In the genomic region with DNA sequence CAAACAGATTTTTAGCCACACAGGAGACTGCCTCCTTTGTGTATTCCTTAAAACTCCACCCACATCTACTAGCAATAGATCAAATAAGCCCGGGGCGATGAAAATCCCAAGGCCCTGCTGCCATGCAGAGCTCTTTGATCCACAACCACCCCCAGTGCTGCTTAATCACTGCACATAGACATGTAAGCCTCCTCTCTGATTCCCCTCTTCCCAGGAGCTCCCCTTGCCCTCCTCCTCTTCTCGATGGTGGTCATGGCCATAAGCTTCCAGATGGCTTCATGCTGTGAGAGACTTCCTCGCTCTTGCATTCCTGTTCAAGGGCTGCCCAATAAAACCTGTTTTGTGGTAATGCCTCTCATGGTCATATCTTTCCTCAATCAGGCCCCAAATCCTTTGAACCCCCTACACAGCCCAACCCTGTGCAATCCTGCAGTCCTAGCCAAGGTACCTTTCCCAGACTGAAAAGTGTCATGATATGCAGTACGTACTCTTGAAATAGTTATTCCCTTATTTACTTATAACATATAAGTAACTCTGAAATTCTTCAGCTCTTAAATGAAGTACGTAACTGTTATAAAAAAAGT, we compare ENCODE assay signal across 24 cellular contexts.
A peak's percentile ranks its signal among the peaks of the same experiment; 100 is the strongest.
DNase-seq lines count a peak whose midpoint lies in the region; ATAC-seq and TF ChIP-seq lines count a peak whose summit lies in the region.
"Had no signal": no experiment of that assay in that cellular context is flagged by ENCODE, and none has a peak within 500 bp of the region (broad histone marks: within the 10 kb centered on the region; RNA-seq: fewer than 3 reads in every experiment).

No MANE protein-coding gene starts in this region.

- H3K4me2 ChIP-seq in neural progenitor cell, result no peak overlapping the region
- H3K4me2 ChIP-seq: SK-N-SH had no signal

- H3K4me3 ChIP-seq in NT2/D1 (ENCODE audit: insufficient read length, low read depth) (no peak overlapping the region), neural progenitor cell (no peak overlapping the region)
- H3K4me3 ChIP-seq: dorsolateral prefrontal cortex, GM12878, K562, tibial artery, vagina had no signal

- peak overlapping the region; percentile 86 for H3K27ac Mint-ChIP-seq in glutamatergic neuron (ENCODE audit: unreplicated experiment)
- peak overlapping the region; percentile 98 for H3K27ac Mint-ChIP-seq in neural progenitor cell
- H3K27ac Mint-ChIP-seq: activated CD8-positive, alpha-beta memory T cell treated with anti-CD3 and anti-CD28 coated beads, Interleukin-2, amount 10 ng/mL, durations not matched to agents 7 days and 5 days; CD8-positive, alpha-beta T cell; natural killer cell treated with Interleukin-12 subunit alpha and Interleukin-12 subunit beta and Interleukin-15 and Interleukin-18, amount 100 ng/mL, for 72 hours had no signal

- no peak overlapping the region for H3K27ac ChIP-seq in neural progenitor cell
- H3K27ac ChIP-seq: brain microvascular endothelial cell, tibial artery, vagina had no signal

- H3K9me3 Mint-ChIP-seq in glutamatergic neuron (ENCODE audit: unreplicated experiment) (peaks cover 8% of the 10 kb centered on the region), neural progenitor cell (peaks cover 2% of the 10 kb centered on the region)
- H3K9me3 Mint-ChIP-seq: CD8-positive, alpha-beta T cell had no signal

- no peaks in the 10 kb centered on the region for H4K20me1 ChIP-seq in neural progenitor cell (ENCODE audit: low read depth)

- H3K9me3 ChIP-seq in NT2/D1 (ENCODE audit: insufficient read depth, low read length), result no peaks in the 10 kb centered on the region
- H3K9me3 ChIP-seq in neural progenitor cell (ENCODE audit: low read depth), result no peaks in the 10 kb centered on the region
- H3K9me3 ChIP-seq: SK-N-SH, tibial artery, vagina had no signal

- H3K79me2 ChIP-seq in neural progenitor cell (ENCODE audit: low read depth), result no peaks in the 10 kb centered on the region

- peak; percentile 33 for DNase-seq in NCI-H82 (lab: John Stamatoyannopoulos, UW)
- DNase-seq in NCI-H82 treated with DMSO at 0.1 percent for 48 hours (lab: John Stamatoyannopoulos, UW; ENCODE audit: unreplicated experiment), result no peak
- DNase-seq in NT2/D1 (ENCODE audit: low read depth, low spot score), result peak; percentile 73
- peak; percentile 24 for DNase-seq in glutamatergic neuron
- DNase-seq in neural progenitor cell (ENCODE audit: low spot score), result no peak
- no peak for DNase-seq in A172 (ENCODE audit: low spot score)
- DNase-seq: activated CD8-positive, alpha-beta memory T cell treated with anti-CD3 and anti-CD28 coated beads, Interleukin-2, amount 10 ng/mL, durations not matched to agents 7 days and 5 days; activated naive CD4-positive, alpha-beta T cell treated with anti-CD3 and anti-CD28 coated beads, Interleukin-2, amount 50 U/mL, for 16 hours; brain microvascular endothelial cell; CD8-positive, alpha-beta T cell; dorsolateral prefrontal cortex; EL; NCI-H1048; NCI-H1694 treated with DMSO at 0.1 percent for 48 hours; PC-3; SK-N-SH; stimulated activated CD4-positive, alpha-beta T cell treated with anti-CD3 and anti-CD28 coated beads, Interleukin-4, amount 100 ng/mL, for 24 hours; tibial artery had no signal

- no peak overlapping the region for H2AFZ ChIP-seq in neural progenitor cell (replicated peaks)

- H3K9ac ChIP-seq in NT2/D1 (ENCODE audit: insufficient read length, low read depth) (no peak overlapping the region), neural progenitor cell (no peak overlapping the region)
- H3K9ac ChIP-seq: SK-N-SH had no signal

- H3K4me3 Mint-ChIP-seq in glutamatergic neuron (ENCODE audit: unreplicated experiment) (peak overlapping the region; percentile 21), neural progenitor cell (peak overlapping the region; percentile 57)
- H3K4me3 Mint-ChIP-seq: activated CD8-positive, alpha-beta memory T cell treated with anti-CD3 and anti-CD28 coated beads, Interleukin-2, amount 10 ng/mL, durations not matched to agents 7 days and 5 days; CD8-positive, alpha-beta T cell; natural killer cell treated with Interleukin-12 subunit alpha and Interleukin-12 subunit beta and Interleukin-15 and Interleukin-18, amount 100 ng/mL, for 72 hours had no signal

- TF ChIP-seq CTCF in glutamatergic neuron (IDR thresholded peaks at IDR 0.05; ENCODE audit: partially characterized antibody, unreplicated experiment) (no peak), neural progenitor cell (IDR thresholded peaks at IDR 0.05) (no peak)

- H3F3A ChIP-seq in neural progenitor cell (ENCODE audit: low read depth), result no peaks in the 10 kb centered on the region

- H3K36me3 ChIP-seq in NT2/D1 (ENCODE audit: insufficient read depth, insufficient read length, low read length) (no peaks in the 10 kb centered on the region), neural progenitor cell (no peaks in the 10 kb centered on the region)
- H3K36me3 ChIP-seq: brain microvascular endothelial cell, tibial artery, vagina had no signal

- no peaks in the 10 kb centered on the region for H3K27me3 ChIP-seq in NT2/D1 (ENCODE audit: insufficient read depth, insufficient read length)
- no peaks in the 10 kb centered on the region for H3K27me3 ChIP-seq in neural progenitor cell
- H3K27me3 ChIP-seq: brain microvascular endothelial cell, dorsolateral prefrontal cortex, tibial artery, vagina had no signal

- ATAC-seq in GM21447 (IDR thresholded peaks at IDR 0.05; ENCODE audit: unreplicated experiment) (no peak), HG03039 (IDR thresholded peaks at IDR 0.05; ENCODE audit: unreplicated experiment) (no peak)
- ATAC-seq: activated CD8-positive, alpha-beta memory T cell treated with anti-CD3 and anti-CD28 coated beads, Interleukin-2, amount 10 ng/mL, durations not matched to agents 7 days and 5 days; CD8-positive, alpha-beta T cell; GM12878; K562; natural killer cell treated with Interleukin-12 subunit alpha and Interleukin-12 subunit beta and Interleukin-15 and Interleukin-18, amount 100 ng/mL, for 72 hours; PC-3 had no signal

- no peaks in the 10 kb centered on the region for H3K36me3 Mint-ChIP-seq in glutamatergic neuron (ENCODE audit: unreplicated experiment)
- no peaks in the 10 kb centered on the region for H3K36me3 Mint-ChIP-seq in neural progenitor cell
- H3K36me3 Mint-ChIP-seq: activated CD8-positive, alpha-beta memory T cell treated with anti-CD3 and anti-CD28 coated beads, Interleukin-2, amount 10 ng/mL, durations not matched to agents 7 days and 5 days; CD8-positive, alpha-beta T cell had no signal

- peaks cover 46% of the 10 kb centered on the region for H3K4me1 Mint-ChIP-seq in glutamatergic neuron (ENCODE audit: low read depth, unreplicated experiment)
- H3K4me1 Mint-ChIP-seq in neural progenitor cell, result peaks cover 59% of the 10 kb centered on the region
- H3K4me1 Mint-ChIP-seq: activated CD8-positive, alpha-beta memory T cell treated with anti-CD3 and anti-CD28 coated beads, Interleukin-2, amount 10 ng/mL, durations not matched to agents 7 days and 5 days had no signal

- H3K4me1 ChIP-seq in NT2/D1 (ENCODE audit: insufficient read depth, insufficient read length) (no peaks in the 10 kb centered on the region), neural progenitor cell (peaks cover 10% of the 10 kb centered on the region)
- H3K4me1 ChIP-seq: vagina had no signal

- H3K27me3 Mint-ChIP-seq in glutamatergic neuron (ENCODE audit: unreplicated experiment), result peaks cover 2% of the 10 kb centered on the region
- no peaks in the 10 kb centered on the region for H3K27me3 Mint-ChIP-seq in neural progenitor cell (ENCODE audit: insufficient read depth, low read depth)
- H3K27me3 Mint-ChIP-seq: activated CD8-positive, alpha-beta memory T cell treated with anti-CD3 and anti-CD28 coated beads, Interleukin-2, amount 10 ng/mL, durations not matched to agents 7 days and 5 days; natural killer cell treated with Interleukin-12 subunit alpha and Interleukin-12 subunit beta and Interleukin-15 and Interleukin-18, amount 100 ng/mL, for 72 hours had no signal

Comparison
In these comparisons a context has a peak if more than half of its experiments do, and no peak if none do; other contexts are left out.
1. DNase-seq: peak in NCI-H82 (single experiment), NT2/D1 (single experiment) and glutamatergic neuron (single experiment); none in NCI-H82 treated with DMSO at 0.1 percent for 48 hours (single experiment), neural progenitor cell (single experiment) and A172 (single experiment).